Comparison of ENCODE assay signal across 15 cellular contexts in genomic region chr4:909131-909571, GRCh38. TPM values are rescaled to one million over a fixed set of nuclear protein-coding genes. Genes with fewer than 3 reads are reported as not detected.
DNase-seq lines count a peak whose midpoint lies in the region; ATAC-seq and TF ChIP-seq lines count a peak whose summit lies in the region.
"Had no signal": no experiment of that assay in that cellular context is flagged by ENCODE, and none has a peak within 500 bp of the region (broad histone marks: within the 10 kb centered on the region; RNA-seq: fewer than 3 reads in every experiment).

No MANE protein-coding gene starts in this region.

- no peak for ATAC-seq in Right ventricle myocardium inferior
- ATAC-seq in heart right ventricle: no peak
- no peak for ATAC-seq in stimulated activated naive CD8-positive, alpha-beta T cell treated with anti-CD3 and anti-CD28 coated beads, Interleukin-15, amount 100 ng/mL, for 72 hours
- no peak for ATAC-seq in stimulated activated naive CD8-positive, alpha-beta T cell treated with anti-CD3 and anti-CD28 coated beads, Interleukin-15, Interleukin-2, amounts not matched to agents 100 U/mL and 50 U/mL, for 24 hours

- H3K4me2 ChIP-seq in osteoblast (ENCODE audit: insufficient read depth, low read length): no peak overlapping the region
- H3K4me2 ChIP-seq: BLaER1 had no signal

- peaks cover 26% of the 10 kb centered on the region for H4K20me1 ChIP-seq in osteoblast (ENCODE audit: insufficient read depth, low read length)

- intact Hi-C loops in Right ventricle myocardium inferior (cut with DNase I): no loop called here
- intact Hi-C loops in heart right ventricle (cut with DNase I): no loop called here

- H3K4me3 ChIP-seq in heart right ventricle (no peak overlapping the region), osteoblast (ENCODE audit: insufficient read depth, low read length) (no peak overlapping the region)
- H3K4me3 ChIP-seq: BLaER1, HAP-1 had no signal

- H3K79me2 ChIP-seq in osteoblast (ENCODE audit: insufficient read depth, low read length): peaks cover 82% of the 10 kb centered on the region

- H2AFZ ChIP-seq in osteoblast (ENCODE audit: low read length): no peak overlapping the region

- H3K9me3 Mint-ChIP-seq in stimulated activated naive CD8-positive, alpha-beta T cell treated with anti-CD3 and anti-CD28 coated beads, Interleukin-15, amount 100 ng/mL, for 72 hours: peaks cover 0 to 14% of the 10 kb centered on the region in 2 donors
- no peaks in the 10 kb centered on the region for H3K9me3 Mint-ChIP-seq in nephron progenitor cell
- no peaks in the 10 kb centered on the region for H3K9me3 Mint-ChIP-seq in progenitor cell of endocrine pancreas (ENCODE audit: low read depth)
- H3K9me3 Mint-ChIP-seq: CD8-positive, alpha-beta memory T cell had no signal

- H3K4me1 Mint-ChIP-seq in stimulated activated naive CD8-positive, alpha-beta T cell treated with anti-CD3 and anti-CD28 coated beads, Interleukin-15, amount 100 ng/mL, for 72 hours: no peaks in the 10 kb centered on the region
- H3K4me1 Mint-ChIP-seq in nephron progenitor cell (peaks cover 28% of the 10 kb centered on the region), progenitor cell of endocrine pancreas (ENCODE audit: low read depth) (no peaks in the 10 kb centered on the region)

- H3K27ac ChIP-seq in heart right ventricle (no peak overlapping the region), osteoblast (ENCODE audit: low read depth, low read length) (no peak overlapping the region)
- H3K27ac ChIP-seq: BLaER1 had no signal

- DNase-seq in Right ventricle myocardium inferior (ENCODE audit: missing footprints) (peak; percentile 37), heart right ventricle (no peak), nephron progenitor cell (no peak), progenitor cell of endocrine pancreas (ENCODE audit: low spot score, unreplicated experiment) (no peak), osteoblast (ENCODE audit: insufficient read length, low spot score, missing footprints) (no peak)
- no peak for DNase-seq in stimulated activated naive CD8-positive, alpha-beta T cell treated with anti-CD3 and anti-CD28 coated beads, Interleukin-15, amount 100 ng/mL, for 72 hours
- DNase-seq in stimulated activated naive CD8-positive, alpha-beta T cell treated with anti-CD3 and anti-CD28 coated beads, Interleukin-15, Interleukin-2, amounts not matched to agents 100 U/mL and 50 U/mL, for 24 hours: no peak
- DNase-seq in activated effector memory CD4-positive, alpha-beta T cell treated with anti-CD3 and anti-CD28 coated beads, Interleukin-2, amount 50 U/mL, for 16 hours: no peak
- DNase-seq: 8988T; AML-193; Caco-2; CD8-positive, alpha-beta memory T cell; DMS53 had no signal

- H3K4me1 ChIP-seq in heart right ventricle (peaks cover 0 to 4% (median 0%) of the 10 kb centered on the region in 9 donors), osteoblast (ENCODE audit: insufficient read depth, low read length) (no peaks in the 10 kb centered on the region)
- H3K4me1 ChIP-seq: Caco-2, HAP-1 had no signal

- H3K27me3 Mint-ChIP-seq in stimulated activated naive CD8-positive, alpha-beta T cell treated with anti-CD3 and anti-CD28 coated beads, Interleukin-15, amount 100 ng/mL, for 72 hours: no peaks in the 10 kb centered on the region
- H3K27me3 Mint-ChIP-seq in nephron progenitor cell (ENCODE audit: low read depth, poor library complexity): peaks cover 3% of the 10 kb centered on the region
- no peaks in the 10 kb centered on the region for H3K27me3 Mint-ChIP-seq in progenitor cell of endocrine pancreas
- H3K27me3 Mint-ChIP-seq: CD8-positive, alpha-beta memory T cell had no signal

- no peak for TF ChIP-seq CTCF in heart right ventricle (IDR thresholded peaks at IDR 0.05)
- TF ChIP-seq CTCF in nephron progenitor cell (IDR thresholded peaks at IDR 0.05): no peak
- TF ChIP-seq CTCF in progenitor cell of endocrine pancreas (IDR thresholded peaks at IDR 0.05; ENCODE audit: unreplicated experiment): no peak
- no peak for TF ChIP-seq CTCF in osteoblast (IDR thresholded peaks at IDR 0.05; ENCODE audit: extremely low read depth, low read depth, low read length)

- H3K9me3 ChIP-seq in heart right ventricle: no peaks in the 10 kb centered on the region
- H3K9me3 ChIP-seq in osteoblast (ENCODE audit: low read depth, low read length): no peaks in the 10 kb centered on the region
- H3K9me3 ChIP-seq: Caco-2, HAP-1 had no signal

- H3K36me3 Mint-ChIP-seq in nephron progenitor cell (ENCODE audit: low read depth) (peaks cover 32% of the 10 kb centered on the region), progenitor cell of endocrine pancreas (ENCODE audit: insufficient read depth) (peaks cover 8% of the 10 kb centered on the region)

- peak overlapping the region; percentile 33 to 74 for H3K27ac Mint-ChIP-seq in stimulated activated naive CD8-positive, alpha-beta T cell treated with anti-CD3 and anti-CD28 coated beads, Interleukin-15, amount 100 ng/mL, for 72 hours
- H3K27ac Mint-ChIP-seq in nephron progenitor cell (peak overlapping the region; percentile 11), progenitor cell of endocrine pancreas (peak overlapping the region; percentile 11)

- WGBS in heart right ventricle, 2 donors: 95 to 97% methylated on average over 26 of the region's 26 CpGs

- H3K27me3 ChIP-seq in heart right ventricle (no peaks in the 10 kb centered on the region), osteoblast (ENCODE audit: insufficient read depth, low read length) (no peaks in the 10 kb centered on the region)
- H3K27me3 ChIP-seq: BLaER1 had no signal

- H3K36me3 ChIP-seq in heart right ventricle (peaks cover 0 to 70% (median 21%) of the 10 kb centered on the region in 9 donors), osteoblast (ENCODE audit: insufficient read depth, low read length) (peaks cover 8% of the 10 kb centered on the region)

- no peak overlapping the region for H3K4me3 Mint-ChIP-seq in stimulated activated naive CD8-positive, alpha-beta T cell treated with anti-CD3 and anti-CD28 coated beads, Interleukin-15, amount 100 ng/mL, for 72 hours
- H3K4me3 Mint-ChIP-seq in nephron progenitor cell: no peak overlapping the region
- H3K4me3 Mint-ChIP-seq in progenitor cell of endocrine pancreas (ENCODE audit: low read depth): no peak overlapping the region
- H3K4me3 Mint-ChIP-seq: CD8-positive, alpha-beta memory T cell had no signal

RNA-seq across cellular contexts. Expression of gene GAK, which starts 23.0 kb away (rescaled TPM):
- 29.3 TPM for total RNA-seq in Right ventricle myocardium inferior
- total RNA-seq in heart right ventricle: 10 to 100 TPM; 21.0 to 38.1 (median 26.9) TPM
- polyA plus RNA-seq in heart right ventricle: 100 to 1,000 TPM in 1 of 2 donors, 10 to 100 TPM in 1; 48.6 to 105 TPM
- total RNA-seq in progenitor cell of endocrine pancreas: 116 and 119 TPM in 2 replicates
- 45.7 and 48.9 TPM in 2 replicates for total RNA-seq in osteoblast

RNA-seq across cellular contexts. Expression of gene TMEM175, which starts 23.1 kb away (rescaled TPM):
- total RNA-seq in Right ventricle myocardium inferior: 17.4 TPM
- 10 to 100 TPM; 15.6 to 27.9 (median 19.0) TPM for total RNA-seq in heart right ventricle
- 10 to 100 TPM; 16.3 to 49.6 TPM for polyA plus RNA-seq in heart right ventricle
- 29.1 and 30.6 TPM in 2 replicates for total RNA-seq in progenitor cell of endocrine pancreas
- 12.4 and 13.8 TPM in 2 replicates for total RNA-seq in osteoblast
